8 cellular contexts compared by ENCODE assay signal in genomic region chr10:5944389-5945202, GRCh38. TPM values are rescaled to one million over a fixed set of nuclear protein-coding genes. Genes with fewer than 3 reads are reported as not detected.
DNase-seq lines count a peak whose midpoint lies in the region; ATAC-seq and TF ChIP-seq lines count a peak whose summit lies in the region.

No MANE protein-coding gene starts in this region.

- intact Hi-C loops in Right ventricle myocardium inferior (cut with DNase I) (loop anchor here (2.0 to 10.0 kb wide), 3 partner anchors 32 to 140 kb away; partner anchors contain the start of genes IL15RA and RBM17), sciatic nerve (cut with DNase I) (no loop called here)

- peak overlapping the region; percentile 31 for H3K27ac ChIP-seq in VCaP

- ATAC-seq in Right ventricle myocardium inferior = peak; percentile 78
- ATAC-seq in sciatic nerve = peak; percentile 82
- ATAC-seq in HG02571 (IDR thresholded peaks at IDR 0.05; ENCODE audit: unreplicated experiment) = no peak

- peak; percentile 94 for DNase-seq in GM03348 (ENCODE audit: low spot score)
- no peak for DNase-seq in Right ventricle myocardium inferior (ENCODE audit: missing footprints)
- peak; percentile 81 for DNase-seq in sciatic nerve (ENCODE audit: low spot score)
- no peak for DNase-seq in activated CD4-positive, alpha-beta T cell treated with anti-CD3 and anti-CD28 coated beads, Interleukin-2, amount 50 U/mL, for 4 hours
- DNase-seq in NCI-H1105 treated with DMSO at 0.1 percent for 48 hours (lab: John Stamatoyannopoulos, UW) = no peak
- DNase-seq in NCI-H1694 (lab: John Stamatoyannopoulos, UW) = no peak

- no peak for TF ChIP-seq CTCF in VCaP (conservative IDR thresholded peaks at IDR 0.05)

RNA-seq across cellular contexts. Expression of gene IL15RA, which starts 32.7 kb away (rescaled TPM):
- total RNA-seq in Right ventricle myocardium inferior = 11.6 TPM
- 9.6 TPM for total RNA-seq in sciatic nerve

RNA-seq across cellular contexts. Expression of gene FBH1, which starts 54.6 kb away (rescaled TPM):
- total RNA-seq in Right ventricle myocardium inferior (78.1 TPM), sciatic nerve (85.3 TPM)

RNA-seq across cellular contexts. Expression of gene ANKRD16, which starts 54.9 kb away (rescaled TPM):
- 2.5 TPM for total RNA-seq in Right ventricle myocardium inferior
- total RNA-seq in sciatic nerve = 10.0 TPM

Comparison
In these comparisons a context has a peak if more than half of its experiments do, and no peak if none do; other contexts are left out.
1. DNase-seq: peak in GM03348 (single experiment) and sciatic nerve (single experiment); none in Right ventricle myocardium inferior (single experiment), activated CD4-positive, alpha-beta T cell treated with anti-CD3 and anti-CD28 coated beads, Interleukin-2, amount 50 U/mL, for 4 hours (0 of 2), NCI-H1105 treated with DMSO at 0.1 percent for 48 hours (single experiment) and NCI-H1694 (single experiment).